8 cellular contexts compared by ENCODE assay signal in the genomic region with DNA sequence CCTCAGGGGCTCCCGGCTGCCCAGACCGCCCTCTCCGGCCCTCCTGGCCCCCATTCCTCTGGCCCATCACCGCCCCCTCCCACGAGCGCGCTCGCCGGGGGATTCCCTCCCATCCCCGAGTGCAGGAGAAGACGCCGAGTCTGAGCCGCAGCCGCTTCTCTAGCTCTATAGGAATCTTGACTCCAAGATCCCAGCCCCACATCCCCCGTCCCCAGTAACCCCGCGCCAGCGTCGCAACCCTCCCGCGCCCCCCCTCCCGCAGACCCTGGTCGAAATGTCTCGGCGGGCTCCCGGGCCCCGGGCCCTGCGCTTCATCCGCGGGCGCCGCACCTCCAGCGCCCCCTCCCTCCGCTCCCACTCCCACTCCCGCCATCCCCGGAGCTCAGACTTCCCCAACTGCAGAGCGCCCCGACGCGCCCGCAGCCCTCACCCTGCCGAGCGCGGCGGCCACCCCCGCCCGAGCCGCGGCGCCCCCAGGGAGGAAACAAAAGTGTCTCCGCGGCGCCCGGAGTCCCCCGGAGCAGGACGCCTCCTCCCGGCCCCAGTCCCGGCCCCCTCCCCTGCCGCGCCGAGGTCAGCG. TPM values are rescaled to one million over a fixed set of nuclear protein-coding genes. Genes with fewer than 3 reads are reported as not detected.
DNase-seq lines count a peak whose midpoint lies in the region; ATAC-seq and TF ChIP-seq lines count a peak whose summit lies in the region.

No MANE protein-coding gene starts in this region.

- H3K9me3 ChIP-seq in breast epithelium, result no peaks in the 10 kb centered on the region
- H3K9me3 ChIP-seq in psoas muscle, result no peaks in the 10 kb centered on the region

- no peak for TF ChIP-seq POLR2A in breast epithelium (IDR thresholded peaks at IDR 0.05)

- no TSS peak for BruUV-seq in MCF 10A (replicated peaks; lab: Mats Ljungman, UMichigan)

- intact Hi-C loops in breast epithelium (cut with DNase I; ENCODE audit: low total_unique reads), result no loop called here
- intact Hi-C loops in MCF 10A (cut with micrococcal nuclease), result no loop called here
- intact Hi-C loops in cardiac septum (cut with DNase I), result loop anchor here (2.0 to 5.0 kb wide), 4 partner anchors 41 to 231 kb away; no protein-coding TSS in a partner anchor
- intact Hi-C loops in psoas muscle (cut with DNase I), result loop anchor here in 1 of 2 donors (5.0 to 10.0 kb wide), 4 partner anchors 96 to 384 kb away; no protein-coding TSS in a partner anchor

- H3K27me3 ChIP-seq in breast epithelium (no peaks in the 10 kb centered on the region), psoas muscle (ENCODE audit: insufficient read depth in 3 of 3, low read length in 2 of 3) (peaks cover 0 to 20% (median 10%) of the 10 kb centered on the region in 3 donors)

- no peaks in the 10 kb centered on the region for H3K36me3 ChIP-seq in breast epithelium
- no peaks in the 10 kb centered on the region for H3K36me3 ChIP-seq in psoas muscle (ENCODE audit: insufficient read depth in 1 of 2, low read depth in 1 of 2)

- H3K27ac Mint-ChIP-seq in MCF 10A (ENCODE audit: low read depth, unreplicated experiment), result no peak overlapping the region

- H3K4me3 Mint-ChIP-seq in MCF 10A (ENCODE audit: unreplicated experiment), result no peak overlapping the region

- no peak for TF ChIP-seq CTCF in breast epithelium (IDR thresholded peaks at IDR 0.05)
- TF ChIP-seq CTCF in MCF 10A (IDR thresholded peaks at IDR 0.05; ENCODE audit: unreplicated experiment), result no peak
- no peak for TF ChIP-seq CTCF in psoas muscle (IDR thresholded peaks at IDR 0.05)

- no peaks in the 10 kb centered on the region for H3K9me3 Mint-ChIP-seq in MCF 10A (ENCODE audit: unreplicated experiment)

- ATAC-seq in HG03521 (IDR thresholded peaks at IDR 0.05; ENCODE audit: unreplicated experiment), result peak; percentile 25
- ATAC-seq in psoas muscle, result peak; percentile 13 to 50 (median 32)

- POLR2A ChIA-PET in MCF 10A (lab: Yijun Ruan, JAX), result interaction anchor here (0.7 kb wide), 1 partner anchor 30 kb away, joined by 3 read pairs; no protein-coding TSS in a partner anchor

- no peaks in the 10 kb centered on the region for H3K36me3 Mint-ChIP-seq in MCF 10A (ENCODE audit: insufficient read depth, unreplicated experiment)

- WGBS in psoas muscle, 3 donors, result 0 to 1% (median 1%) methylated on average over 28 to 62 of the region's 62 CpGs

- H3K4me1 ChIP-seq in breast epithelium (no peaks in the 10 kb centered on the region), psoas muscle (peaks cover 11% of the 10 kb centered on the region)

- peak overlapping the region; percentile 81 to 86 (median 84) for H3K4me3 ChIP-seq in breast epithelium
- H3K4me3 ChIP-seq in psoas muscle, result peak overlapping the region; percentile 74

- H3K27me3 Mint-ChIP-seq in MCF 10A (ENCODE audit: insufficient read depth, unreplicated experiment), result no peaks in the 10 kb centered on the region

- H3K4me1 Mint-ChIP-seq in MCF 10A (ENCODE audit: insufficient read depth, unreplicated experiment), result peaks cover 13% of the 10 kb centered on the region

- CTCF ChIA-PET in MCF 10A (lab: Yijun Ruan, JAX), result no interaction called here

- peak overlapping the region; percentile 83 to 90 for H3K27ac ChIP-seq in breast epithelium
- H3K27ac ChIP-seq in psoas muscle, result peak overlapping the region; percentile 71

- no peak for DNase-seq in breast epithelium (ENCODE audit: low spot score in 2 of 2)
- no peak for DNase-seq in MCF 10A (ENCODE audit: unreplicated experiment)
- DNase-seq in activated naive CD4-positive, alpha-beta T cell (lab: John Stamatoyannopoulos, UW), result peak in 3 of 4 experiments; percentile 26 to 54 (median 41)
- DNase-seq in cardiac septum (ENCODE audit: low spot score), result peak; percentile 82
- no peak for DNase-seq in psoas muscle
- no peak for DNase-seq in retina
- no peak for DNase-seq in SHP77 (lab: John Stamatoyannopoulos, UW)

RNA-seq across cellular contexts. Expression of gene ELMO1, which starts 0.5 kb away (rescaled TPM):
- 100 to 1,000 TPM in 1 of 3 donors, 10 to 100 TPM in 2; 49.5 to 110 (median 66.9) TPM for total RNA-seq in breast epithelium
- total RNA-seq in MCF 10A (2022), result 0.30 TPM in 1 of 2 replicates, not detected in the other
- 11.4 TPM for total RNA-seq in cardiac septum
- 1 to 10 TPM; 6.9 to 8.1 (median 7.3) TPM for total RNA-seq in psoas muscle
- 1 to 10 TPM; 2.8 to 5.6 (median 3.2) TPM for polyA plus RNA-seq in psoas muscle

Comparison
In these comparisons a context has a peak if more than half of its experiments do, and no peak if none do; other contexts are left out.
1. DNase-seq: peak in activated naive CD4-positive, alpha-beta T cell (3 of 4) and cardiac septum (single experiment); none in breast epithelium (0 of 2), MCF 10A (single experiment), psoas muscle (0 of 2), retina (single experiment) and SHP77 (0 of 2).